7 cellular contexts compared by ENCODE assay signal in genomic region chr19:47013041-47013517, GRCh38. TPM values are rescaled to one million over a fixed set of nuclear protein-coding genes. Genes with fewer than 3 reads are reported as not detected.
DNase-seq lines count a peak whose midpoint lies in the region; ATAC-seq and TF ChIP-seq lines count a peak whose summit lies in the region.

No MANE protein-coding gene starts in this region.

- H3K4me1 ChIP-seq in right cardiac atrium (ENCODE audit: control insufficient read depth, insufficient read depth, low read length) (no peaks in the 10 kb centered on the region), gastrocnemius medialis (peaks cover 0 to 4% of the 10 kb centered on the region in 2 donors)

- H3K4me1 Mint-ChIP-seq in T-helper 2 cell treated with Interferon-gamma antibody and Interleukin-4, amounts not matched to agents 5 μg/mL and 100 μg/mL, for 36 hours (ENCODE audit: low read depth), result peaks cover 7% of the 10 kb centered on the region

- TF ChIP-seq CTCF in GM10266 (IDR thresholded peaks at IDR 0.05; ENCODE audit: control insufficient read depth, insufficient read depth, low read depth, missing control alignments) (peak; percentile 99), gastrocnemius medialis (IDR thresholded peaks at IDR 0.05 in 4 of 5, conservative IDR thresholded peaks at IDR 0.05 in 1 of 5) (peak; percentile 92 to 99 (median 97))

- no peak overlapping the region for H3K4me3 Mint-ChIP-seq in T-helper 2 cell treated with Interferon-gamma antibody and Interleukin-4, amounts not matched to agents 5 μg/mL and 100 μg/mL, for 36 hours

- no peak overlapping the region for H3K27ac ChIP-seq in right cardiac atrium (ENCODE audit: low read length)
- no peak overlapping the region for H3K27ac ChIP-seq in gastrocnemius medialis

- H3K9me3 ChIP-seq in right cardiac atrium (ENCODE audit: control insufficient read depth, low read length) (no peaks in the 10 kb centered on the region), gastrocnemius medialis (no peaks in the 10 kb centered on the region)

- H3K9me3 Mint-ChIP-seq in T-helper 2 cell treated with Interferon-gamma antibody and Interleukin-4, amounts not matched to agents 5 μg/mL and 100 μg/mL, for 36 hours, result no peaks in the 10 kb centered on the region

- 11% methylated on average over 16 of the region's 16 CpGs for WGBS in right cardiac atrium

- H3K27me3 Mint-ChIP-seq in T-helper 2 cell treated with Interferon-gamma antibody and Interleukin-4, amounts not matched to agents 5 μg/mL and 100 μg/mL, for 36 hours (ENCODE audit: low read depth), result peaks cover 14% of the 10 kb centered on the region

- no peaks in the 10 kb centered on the region for H3K36me3 ChIP-seq in gastrocnemius medialis

- no peak overlapping the region for H3K27ac Mint-ChIP-seq in T-helper 2 cell treated with Interferon-gamma antibody and Interleukin-4, amounts not matched to agents 5 μg/mL and 100 μg/mL, for 36 hours

- H3K36me3 Mint-ChIP-seq in T-helper 2 cell treated with Interferon-gamma antibody and Interleukin-4, amounts not matched to agents 5 μg/mL and 100 μg/mL, for 36 hours (ENCODE audit: low read depth), result no peaks in the 10 kb centered on the region

- intact Hi-C loops in right cardiac atrium (cut with DNase I), result no loop called here
- intact Hi-C loops in gastrocnemius medialis (cut with DNase I; ENCODE audit: low total_unique reads), result no loop called here

- DNase-seq in GM10266 (ENCODE audit: extremely low spot score), result peak; percentile 88
- peak; percentile 38 for DNase-seq in NCI-H1048 (lab: John Stamatoyannopoulos, UW)
- peak; percentile 47 for DNase-seq in T-helper 2 cell treated with Interferon-gamma antibody and Interleukin-4, amounts not matched to agents 5 μg/mL and 100 μg/mL, for 36 hours (ENCODE audit: low spot score)
- DNase-seq in amniotic stem cell (lab: John Stamatoyannopoulos, UW), result peak; percentile 46
- DNase-seq in right cardiac atrium, result peak; percentile 80 to 94 (median 94)
- peak; percentile 41 to 68 for DNase-seq in gastrocnemius medialis

- in situ Hi-C loops in gastrocnemius medialis (cut with MboI; ENCODE audit: low sequenced_read_pairs in 4 of 4), result no loop called here

- ATAC-seq in right cardiac atrium, result peak; percentile 91 to 95
- peak; percentile 89 to 91 for ATAC-seq in gastrocnemius medialis
- no peak for ATAC-seq in HG03025 (IDR thresholded peaks at IDR 0.05; ENCODE audit: low FRiP score, unreplicated experiment)

- no peaks in the 10 kb centered on the region for H3K27me3 ChIP-seq in right cardiac atrium (ENCODE audit: control insufficient read depth, insufficient read depth)
- H3K27me3 ChIP-seq in gastrocnemius medialis, result no peaks in the 10 kb centered on the region

- H3K4me3 ChIP-seq in right cardiac atrium (ENCODE audit: low read length) (no peak overlapping the region), gastrocnemius medialis (no peak overlapping the region)

- TF ChIP-seq POLR2A in gastrocnemius medialis (IDR thresholded peaks at IDR 0.05), result no peak

RNA-seq across cellular contexts. Expression of gene NPAS1, which starts 6.6 kb away (rescaled TPM):
- under 1 TPM; 0.24 to 0.77 (median 0.39) TPM for total RNA-seq in right cardiac atrium
- 0.91 TPM for polyA plus RNA-seq in right cardiac atrium
- total RNA-seq in gastrocnemius medialis, result 1 to 10 TPM in 1 of 4 donors, under 1 TPM in 1, not detected in 2; 0.61 to 1.1 TPM

RNA-seq across cellular contexts. Expression of gene TMEM160, which starts 35.3 kb away (rescaled TPM):
- total RNA-seq in right cardiac atrium (10 to 100 TPM; 33.9 to 40.9 (median 36.2) TPM), gastrocnemius medialis (10 to 100 TPM; 46.3 to 94.7 (median 71.5) TPM)
- polyA plus RNA-seq in right cardiac atrium, result 16.2 TPM

Comparison
In these comparisons a context has a peak if more than half of its experiments do, and no peak if none do; other contexts are left out.
1. DNase-seq: peak in every context shown above with its lines; median percentile 94 in right cardiac atrium; 88 in GM10266; 54 in gastrocnemius medialis; 47 in T-helper 2 cell treated with Interferon-gamma antibody and Interleukin-4, amounts not matched to agents 5 μg/mL and 100 μg/mL, for 36 hours; 46 in amniotic stem cell; 38 in NCI-H1048.